ENCODE assay signal across 8 cellular contexts in genomic region chr9:114339130-114339908, GRCh38. TPM values are rescaled to one million over a fixed set of nuclear protein-coding genes. Genes with fewer than 3 reads are reported as not detected.
DNase-seq lines count a peak whose midpoint lies in the region; ATAC-seq and TF ChIP-seq lines count a peak whose summit lies in the region.

No MANE protein-coding gene starts in this region.

- H3K4me1 ChIP-seq in BE2C = no peaks in the 10 kb centered on the region; the same call in 1 of the 2 replicates
- no peaks in the 10 kb centered on the region for H3K4me1 ChIP-seq in Loucy (ENCODE audit: insufficient read depth, low read length, poor library complexity, severe bottlenecking)
- no peaks in the 10 kb centered on the region for H3K4me1 ChIP-seq in mucosa of descending colon (ENCODE audit: low read depth)

- no peak overlapping the region for H3K27ac Mint-ChIP-seq in activated CD4-positive, alpha-beta T cell treated with anti-CD3 and anti-CD28 coated beads, Interleukin-2, amount 10 ng/mL, durations not matched to agents 7 days and 5 days

- intact Hi-C loops in mucosa of descending colon (cut with DNase I, micrococcal nuclease) = loop anchor here in 1 of 2 donors (10.0 kb wide), 1 partner anchor 315 kb away; the partner anchor contains the start of gene TEX53

- H3K4me1 Mint-ChIP-seq in activated CD4-positive, alpha-beta T cell treated with anti-CD3 and anti-CD28 coated beads, Interleukin-2, amount 10 ng/mL, durations not matched to agents 7 days and 5 days = peaks cover 26% of the 10 kb centered on the region

- H3K9me2 ChIP-seq in Loucy (replicated peaks; ENCODE audit: low read depth, low read length) = no peaks in the 10 kb centered on the region

- DNase-seq in BE2C (peak; percentile 72), GM19238 (ENCODE audit: insufficient read length, low spot score) (peak; percentile 69), mucosa of descending colon (peak in 2 of 3 donors; percentile 58 to 62), NCI-H345 (lab: John Stamatoyannopoulos, UW) (no peak)
- DNase-seq in activated CD4-positive, alpha-beta T cell treated with anti-CD3 and anti-CD28 coated beads, Interleukin-2, amount 10 ng/mL, durations not matched to agents 7 days and 5 days = peak; percentile 42
- DNase-seq in effector CD8-positive, alpha-beta T cell (lab: John Stamatoyannopoulos, UW) = peak; percentile 33
- DNase-seq in stimulated activated naive CD4-positive, alpha-beta T cell treated with Interleukin-2 at 50 U/mL for 16 hours (lab: John Stamatoyannopoulos, UW) = peak; percentile 42

- ATAC-seq in mucosa of descending colon = peak; percentile 58

- no peak overlapping the region for H3K4me3 ChIP-seq in BE2C (ENCODE audit: low read depth, low read length)
- no peak overlapping the region for H3K4me3 ChIP-seq in Loucy (ENCODE audit: low read length, poor library complexity, severe bottlenecking)
- H3K4me3 ChIP-seq in mucosa of descending colon = no peak overlapping the region

- H3K79me2 ChIP-seq in Loucy (ENCODE audit: insufficient read depth, low read length) = no peaks in the 10 kb centered on the region

- H2AFZ ChIP-seq in Loucy (ENCODE audit: low read length) = no peak overlapping the region

- H3K9me3 Mint-ChIP-seq in activated CD4-positive, alpha-beta T cell treated with anti-CD3 and anti-CD28 coated beads, Interleukin-2, amount 10 ng/mL, durations not matched to agents 7 days and 5 days = peaks cover 2% of the 10 kb centered on the region

- peak; percentile 98 for TF ChIP-seq CTCF in BE2C (IDR thresholded peaks at IDR 0.05; ENCODE audit: low read depth, low read length)
- peak; percentile 98 for TF ChIP-seq CTCF in Loucy (conservative IDR thresholded peaks at IDR 0.05; ENCODE audit: low read length)
- peak; percentile 42 for TF ChIP-seq CTCF in mucosa of descending colon (IDR thresholded peaks at IDR 0.05)

- no peak overlapping the region for H3K9ac ChIP-seq in Loucy (ENCODE audit: low read depth, low read length, poor library complexity, severe bottlenecking)

- no peaks in the 10 kb centered on the region for H3F3A ChIP-seq in Loucy (ENCODE audit: low read depth)

- no peak overlapping the region for H3K4me2 ChIP-seq in Loucy (ENCODE audit: low read depth, low read length, poor library complexity, severe bottlenecking)

- H3K9me3 ChIP-seq in BE2C (no peaks in the 10 kb centered on the region; the same call in 1 of the 2 replicates), Loucy (ENCODE audit: insufficient read depth, low read depth, low read length) (no peaks in the 10 kb centered on the region), mucosa of descending colon (no peaks in the 10 kb centered on the region)

- H3K36me3 ChIP-seq in BE2C (no peaks in the 10 kb centered on the region), Loucy (ENCODE audit: insufficient read depth, low read length) (peaks cover 90% of the 10 kb centered on the region; the same call in 1 of the 2 replicates), mucosa of descending colon (ENCODE audit: low read depth) (peaks cover 20% of the 10 kb centered on the region)

- H3K27me3 ChIP-seq in BE2C = no peaks in the 10 kb centered on the region
- H3K27me3 ChIP-seq in Loucy (ENCODE audit: insufficient read depth, low read length, poor library complexity, severe bottlenecking) = no peaks in the 10 kb centered on the region

- no peak overlapping the region for H3K4me3 Mint-ChIP-seq in activated CD4-positive, alpha-beta T cell treated with anti-CD3 and anti-CD28 coated beads, Interleukin-2, amount 10 ng/mL, durations not matched to agents 7 days and 5 days

- POLR2A ChIA-PET in activated CD4-positive, alpha-beta T cell treated with anti-CD3 and anti-CD28 coated beads, Interleukin-2, amount 10 ng/mL, durations not matched to agents 7 days and 5 days (lab: Charles Lee) = no interaction called here

- no peaks in the 10 kb centered on the region for H4K20me1 ChIP-seq in Loucy (ENCODE audit: insufficient read depth, low read length, poor library complexity, severe bottlenecking)

- CTCF ChIA-PET in activated CD4-positive, alpha-beta T cell treated with anti-CD3 and anti-CD28 coated beads, Interleukin-2, amount 10 ng/mL, durations not matched to agents 7 days and 5 days (lab: Charles Lee) = interaction anchor here (0.7 to 3.0 kb wide), 11 partner anchors 11 to 66 kb away, joined by 3 to 9 read pairs (median 4); partner anchors contain the start of gene AKNA

- peaks cover 89% of the 10 kb centered on the region for H3K36me3 Mint-ChIP-seq in activated CD4-positive, alpha-beta T cell treated with anti-CD3 and anti-CD28 coated beads, Interleukin-2, amount 10 ng/mL, durations not matched to agents 7 days and 5 days (ENCODE audit: low read depth)

- H3K27me3 Mint-ChIP-seq in activated CD4-positive, alpha-beta T cell treated with anti-CD3 and anti-CD28 coated beads, Interleukin-2, amount 10 ng/mL, durations not matched to agents 7 days and 5 days = no peaks in the 10 kb centered on the region

RNA-seq across cellular contexts. Expression of gene ORM2, which starts 9.7 kb away (rescaled TPM):
- polyA plus RNA-seq in BE2C (2012; ENCODE audit: insufficient read depth, insufficient read length, low read depth) = not detected
- total RNA-seq in activated CD4-positive, alpha-beta T cell treated with anti-CD3 and anti-CD28 coated beads, Interleukin-2, amount 10 ng/mL, durations not matched to agents 7 days and 5 days = not detected
- 1 to 10 TPM in 1 of 3 donors, not detected in 2; 1.0 TPM for total RNA-seq in mucosa of descending colon

RNA-seq across cellular contexts. Expression of gene ORM1, which starts 16.4 kb away (rescaled TPM):
- not detected for polyA plus RNA-seq in BE2C (2012; ENCODE audit: insufficient read depth, insufficient read length, low read depth)
- not detected for total RNA-seq in activated CD4-positive, alpha-beta T cell treated with anti-CD3 and anti-CD28 coated beads, Interleukin-2, amount 10 ng/mL, durations not matched to agents 7 days and 5 days
- total RNA-seq in mucosa of descending colon = 1 to 10 TPM in 1 of 3 donors, not detected in 2; 2.8 TPM

RNA-seq across cellular contexts. Expression of gene AKNA, which starts 48.5 kb away (rescaled TPM):
- 23.9 TPM for polyA plus RNA-seq in BE2C (2012; ENCODE audit: insufficient read depth, insufficient read length, low read depth)
- 100 to 1,000 TPM; 300 to 364 TPM for total RNA-seq in activated CD4-positive, alpha-beta T cell treated with anti-CD3 and anti-CD28 coated beads, Interleukin-2, amount 10 ng/mL, durations not matched to agents 7 days and 5 days
- 10 to 100 TPM; 29.3 to 45.1 (median 44.9) TPM for total RNA-seq in mucosa of descending colon

Comparison
In these comparisons a context has a peak if more than half of its experiments do, and no peak if none do; other contexts are left out.
1. CTCF ChIP-seq: peak in every context shown above with its lines; median percentile 98 in BE2C; 98 in Loucy; 42 in mucosa of descending colon.
2. RNA of gene AKNA, which starts 48.5 kb away (total RNA-seq): 300 to 364 TPM in activated CD4-positive, alpha-beta T cell treated with anti-CD3 and anti-CD28 coated beads, Interleukin-2, amount 10 ng/mL, durations not matched to agents 7 days and 5 days; 29.3 to 45.1 TPM in mucosa of descending colon; every median in the first group is over 4 times any median in the second.